ENCODE assay signal across 11 cellular contexts in genomic region chr10:33506838-33507661, GRCh38.
DNase-seq lines count a peak whose midpoint lies in the region; ATAC-seq and TF ChIP-seq lines count a peak whose summit lies in the region.
"Had no signal": no experiment of that assay in that cellular context is flagged by ENCODE, and none has a peak within 500 bp of the region (broad histone marks: within the 10 kb centered on the region; RNA-seq: fewer than 3 reads in every experiment).

No MANE protein-coding gene starts in this region.

- ATAC-seq in GM19043 (IDR thresholded peaks at IDR 0.05; ENCODE audit: low read depth, unreplicated experiment) (peak; percentile 67), HG02759 (IDR thresholded peaks at IDR 0.05; ENCODE audit: unreplicated experiment) (peak; percentile 80)
- no peak for ATAC-seq in naive thymus-derived CD8-positive, alpha-beta T cell

- H3K4me2 ChIP-seq in neuronal stem cell (ENCODE audit: insufficient read depth, low read length, poor library complexity, severe bottlenecking) (no peak overlapping the region), neural progenitor cell (no peak overlapping the region)

- H3K9ac ChIP-seq in neuronal stem cell (ENCODE audit: low read depth, low read length, poor library complexity) (no peak overlapping the region), neural progenitor cell (no peak overlapping the region)

- H4K91ac ChIP-seq in neuronal stem cell (ENCODE audit: low read depth, low read length, poor library complexity), result no peak overlapping the region

- peaks cover 0 to 10% of the 10 kb centered on the region in 2 donors for H3K9me3 ChIP-seq in neuronal stem cell (replicated peaks in 1 of 2; ENCODE audit: control insufficient read depth in 2 of 2, insufficient read depth in 1 of 2, low read depth in 1 of 2, low read length in 2 of 2)
- H3K9me3 ChIP-seq in neural progenitor cell (ENCODE audit: low read depth), result no peaks in the 10 kb centered on the region

- H3K36me3 ChIP-seq in neuronal stem cell (replicated peaks in 1 of 2; ENCODE audit: control insufficient read depth in 2 of 2, insufficient read depth in 2 of 2, low read length in 2 of 2), result no peaks in the 10 kb centered on the region
- no peaks in the 10 kb centered on the region for H3K36me3 ChIP-seq in neural progenitor cell

- H3K27ac ChIP-seq in neuronal stem cell (replicated peaks; ENCODE audit: low read length), result no peak overlapping the region
- no peak overlapping the region for H3K27ac ChIP-seq in neural progenitor cell

- H3K9me3 Mint-ChIP-seq in neural progenitor cell, result peaks cover 14% of the 10 kb centered on the region
- H3K9me3 Mint-ChIP-seq in naive thymus-derived CD8-positive, alpha-beta T cell, result peaks cover 0 to 6% (median 0%) of the 10 kb centered on the region in 9 donors

- no peak overlapping the region for H3K4ac ChIP-seq in neuronal stem cell (ENCODE audit: low read length)

- no peak overlapping the region for H3K27ac Mint-ChIP-seq in neural progenitor cell
- no peak overlapping the region for H3K27ac Mint-ChIP-seq in naive thymus-derived CD8-positive, alpha-beta T cell

- H4K20me1 ChIP-seq in neural progenitor cell (ENCODE audit: low read depth), result no peaks in the 10 kb centered on the region

- no CpG with 5 or more reads among the region's 5 CpGs for WGBS in neuronal stem cell (ENCODE audit: extremely low coverage in 2 of 2, insufficient read length in 2 of 2, insufficient replicate concordance in 1 of 2), 2 donors

- no peak overlapping the region for H2BK120ac ChIP-seq in neuronal stem cell (ENCODE audit: low read depth, low read length)

- no peak overlapping the region for H3K23ac ChIP-seq in neuronal stem cell (ENCODE audit: low read depth, low read length, poor library complexity)

- no peak overlapping the region for H3K14ac ChIP-seq in neuronal stem cell (ENCODE audit: low read length)

- no peak overlapping the region for H4K8ac ChIP-seq in neuronal stem cell (ENCODE audit: low read depth, low read length)

- no peak for TF ChIP-seq CTCF in neural progenitor cell (IDR thresholded peaks at IDR 0.05)

- POLR2A ChIA-PET in naive thymus-derived CD8-positive, alpha-beta T cell (lab: Charles Lee), result no interaction called here

- H3K27me3 ChIP-seq in neuronal stem cell (ENCODE audit: control insufficient read depth in 3 of 3, insufficient read depth in 3 of 3, low read depth in 1 of 3, low read length in 3 of 3), result no peaks in the 10 kb centered on the region
- no peaks in the 10 kb centered on the region for H3K27me3 ChIP-seq in neural progenitor cell

- H3K4me3 ChIP-seq in neuronal stem cell (ENCODE audit: low read length in 2 of 2), result no peak overlapping the region
- H3K4me3 ChIP-seq in neural progenitor cell, result no peak overlapping the region

- no peak overlapping the region for H3K18ac ChIP-seq in neuronal stem cell (ENCODE audit: low read length)

- no peak overlapping the region for H2BK12ac ChIP-seq in neuronal stem cell (ENCODE audit: low read length)

- H3K79me1 ChIP-seq in neuronal stem cell (ENCODE audit: low read depth, low read length), result no peaks in the 10 kb centered on the region

- H3F3A ChIP-seq in neural progenitor cell (ENCODE audit: low read depth), result no peaks in the 10 kb centered on the region

- peaks cover 4% of the 10 kb centered on the region for H3K36me3 Mint-ChIP-seq in neural progenitor cell
- no peaks in the 10 kb centered on the region for H3K36me3 Mint-ChIP-seq in naive thymus-derived CD8-positive, alpha-beta T cell

- H2AK5ac ChIP-seq in neuronal stem cell (ENCODE audit: low read depth, low read length), result peak overlapping the region; percentile 38

- H2AFZ ChIP-seq in neuronal stem cell (ENCODE audit: low read length) (no peak overlapping the region), neural progenitor cell (replicated peaks) (no peak overlapping the region)

- H3K4me1 ChIP-seq in neuronal stem cell (ENCODE audit: control insufficient read depth in 2 of 2, insufficient read depth in 1 of 2, low read depth in 1 of 2, low read length in 2 of 2) (peaks cover 0 to 7% of the 10 kb centered on the region in 2 donors), neural progenitor cell (peaks cover 6% of the 10 kb centered on the region)

- no peaks in the 10 kb centered on the region for H3K79me2 ChIP-seq in neural progenitor cell (ENCODE audit: low read depth)

- no peak overlapping the region for H2BK15ac ChIP-seq in neuronal stem cell (ENCODE audit: low read length)

- H3K4me1 Mint-ChIP-seq in neural progenitor cell, result peaks cover 15% of the 10 kb centered on the region
- H3K4me1 Mint-ChIP-seq in naive thymus-derived CD8-positive, alpha-beta T cell, result peaks cover 0 to 6% (median 1%) of the 10 kb centered on the region in 4 donors

- H2BK5ac ChIP-seq in neuronal stem cell (ENCODE audit: low read length), result no peak overlapping the region

- in situ Hi-C loops in G401 (cut with HindIII; ENCODE audit: low sequenced_read_pairs), result no loop called here

- DNase-seq in NOMO-1 treated with DMSO at 0.1 percent for 48 hours (lab: John Stamatoyannopoulos, UW; ENCODE audit: unreplicated experiment), result peak; percentile 79
- DNase-seq in neuronal stem cell (ENCODE audit: low spot score), result no peak
- DNase-seq in neural progenitor cell (ENCODE audit: low spot score), result no peak
- DNase-seq in G401 (ENCODE audit: low spot score), result no peak
- no peak for DNase-seq in naive thymus-derived CD8-positive, alpha-beta T cell
- DNase-seq in ureter (ENCODE audit: low spot score), result no peak
- DNase-seq: cortex of kidney, NCI-H1105 had no signal

- H3K4me3 Mint-ChIP-seq in neural progenitor cell, result no peak overlapping the region
- no peak overlapping the region for H3K4me3 Mint-ChIP-seq in naive thymus-derived CD8-positive, alpha-beta T cell
- H3K4me3 Mint-ChIP-seq: nephron had no signal

- peaks cover 13% of the 10 kb centered on the region for H3K27me3 Mint-ChIP-seq in neural progenitor cell (ENCODE audit: insufficient read depth, low read depth)
- peaks cover 3 to 16% (median 9%) of the 10 kb centered on the region in 5 donors for H3K27me3 Mint-ChIP-seq in naive thymus-derived CD8-positive, alpha-beta T cell

Comparison
In these comparisons a context has a peak if more than half of its experiments do, and no peak if none do; other contexts are left out.
1. ATAC-seq: peak in GM19043 (single experiment) and HG02759 (single experiment); none in naive thymus-derived CD8-positive, alpha-beta T cell (0 of 2).